ENCODE assay signal across 7 cellular contexts in genomic region chr11:67054851-67055523, GRCh38. TPM values are rescaled to one million over a fixed set of nuclear protein-coding genes. Genes with fewer than 3 reads are reported as not detected.
DNase-seq lines count a peak whose midpoint lies in the region; ATAC-seq and TF ChIP-seq lines count a peak whose summit lies in the region.

No MANE protein-coding gene starts in this region.

- DNase-seq in GM23338 (ENCODE audit: low spot score) (no peak), NCI-H2227 treated with DMSO at 0.1 percent for 48 hours (lab: John Stamatoyannopoulos, UW) (peak; percentile 22), MCF 10A (ENCODE audit: unreplicated experiment) (peak; percentile 88), lung (ENCODE audit: low spot score) (peak; percentile 81), glutamatergic neuron (no peak), OCI-LY7 (ENCODE audit: low spot score) (no peak)

- no peaks in the 10 kb centered on the region for H3K36me3 Mint-ChIP-seq in GM23338 (ENCODE audit: low read depth)
- H3K36me3 Mint-ChIP-seq in MCF 10A (ENCODE audit: insufficient read depth, unreplicated experiment): peaks cover 16% of the 10 kb centered on the region
- H3K36me3 Mint-ChIP-seq in glutamatergic neuron (ENCODE audit: unreplicated experiment): no peaks in the 10 kb centered on the region

- H3K27me3 ChIP-seq in GM23338 (ENCODE audit: insufficient read depth): peaks cover 8% of the 10 kb centered on the region
- no peaks in the 10 kb centered on the region for H3K27me3 ChIP-seq in lung (ENCODE audit: control insufficient read depth, insufficient read depth)

- H4K20me1 ChIP-seq in GM23338 (replicated peaks; ENCODE audit: insufficient read depth) (no peaks in the 10 kb centered on the region), OCI-LY7 (ENCODE audit: insufficient read depth, low read length) (no peaks in the 10 kb centered on the region)

- H3F3A ChIP-seq in GM23338 (replicated peaks; ENCODE audit: low read depth): 0 out of 2 replicates have a peak, but pooled peaks cover 14% of the 10 kb centered on the region

- peaks cover 21% of the 10 kb centered on the region for H3K4me1 ChIP-seq in GM23338 (ENCODE audit: insufficient read depth)
- H3K4me1 ChIP-seq in lung (ENCODE audit: control insufficient read depth in 2 of 2, insufficient read depth in 2 of 2, low read length in 2 of 2): peaks cover 0 to 7% of the 10 kb centered on the region in 2 donors
- no peaks in the 10 kb centered on the region for H3K4me1 ChIP-seq in OCI-LY7 (ENCODE audit: insufficient read depth, low read length, poor library complexity, severe bottlenecking)

- intact Hi-C loops in MCF 10A (cut with micrococcal nuclease): loop anchor here (1.0 to 10.0 kb wide), 5 partner anchors 113 to 262 kb away; partner anchors contain the start of gene LRFN4
- intact Hi-C loops in OCI-LY7 (cut with micrococcal nuclease; ENCODE audit: unreplicated experiment): loop anchor here (1.0 kb wide), 1 partner anchor 16 kb away; no protein-coding TSS in a partner anchor

- H3K27me3 Mint-ChIP-seq in GM23338 (ENCODE audit: insufficient read depth, low read depth, poor library complexity) (peaks cover 21% of the 10 kb centered on the region), MCF 10A (ENCODE audit: insufficient read depth, unreplicated experiment) (no peaks in the 10 kb centered on the region), glutamatergic neuron (ENCODE audit: unreplicated experiment) (peaks cover 6% of the 10 kb centered on the region)

- CTCF ChIA-PET in MCF 10A (lab: Yijun Ruan, JAX) (interaction anchor here (0.5 to 4.2 kb wide), 27 partner anchors 11 to 616 kb away, joined by 3 to 30 read pairs (median 4); partner anchors contain the start of gene PPP1CA), OCI-LY7 (lab: Charles Lee; ENCODE audit: unreplicated experiment) (interaction anchor here (0.6 kb wide), 1 partner anchor 493 kb away, joined by 3 read pairs; no protein-coding TSS in a partner anchor)

- ATAC-seq in GM23338 (no peak), lung (ENCODE audit: insufficient read depth, low FRiP score) (peak; percentile 48), HG02884 (IDR thresholded peaks at IDR 0.05; ENCODE audit: unreplicated experiment) (no peak)

- WGBS in lung, 2 donors: 56 to 67% methylated on average over 9 to 10 of the region's 10 CpGs

- no peaks in the 10 kb centered on the region for H3K9me3 ChIP-seq in lung (ENCODE audit: control insufficient read depth in 2 of 2, insufficient read depth in 1 of 2, low read length in 1 of 2)
- no peaks in the 10 kb centered on the region for H3K9me3 ChIP-seq in OCI-LY7 (ENCODE audit: low read length)

- no peak overlapping the region for H3K4me3 ChIP-seq in GM23338
- no peak overlapping the region for H3K4me3 ChIP-seq in lung
- H3K4me3 ChIP-seq in OCI-LY7 (ENCODE audit: low read depth, low read length, poor library complexity, severe bottlenecking): no peak overlapping the region

- no peak for TF ChIP-seq CTCF in GM23338 (conservative IDR thresholded peaks at IDR 0.05; ENCODE audit: low read depth in 2 of 2)
- TF ChIP-seq CTCF in MCF 10A (IDR thresholded peaks at IDR 0.05; ENCODE audit: unreplicated experiment): no peak
- TF ChIP-seq CTCF in lung (IDR thresholded peaks at IDR 0.05; ENCODE audit: control extremely low read depth, extremely low read depth): no peak
- no peak for TF ChIP-seq CTCF in glutamatergic neuron (IDR thresholded peaks at IDR 0.05; ENCODE audit: partially characterized antibody, unreplicated experiment)
- TF ChIP-seq CTCF in OCI-LY7 (conservative IDR thresholded peaks at IDR 0.05; ENCODE audit: low read length): no peak

- H3K36me3 ChIP-seq in GM23338 (ENCODE audit: insufficient read depth) (no peaks in the 10 kb centered on the region), lung (ENCODE audit: control insufficient read depth in 2 of 2, insufficient read depth in 2 of 2, low read length in 2 of 2) (no peaks in the 10 kb centered on the region), OCI-LY7 (ENCODE audit: insufficient read depth, low read length) (no peaks in the 10 kb centered on the region)

- H3K4me1 Mint-ChIP-seq in GM23338 (peaks cover 29% of the 10 kb centered on the region), MCF 10A (ENCODE audit: insufficient read depth, unreplicated experiment) (peaks cover 24% of the 10 kb centered on the region), glutamatergic neuron (ENCODE audit: low read depth, unreplicated experiment) (peaks cover 4% of the 10 kb centered on the region)

- H3K79me2 ChIP-seq in GM23338 (replicated peaks; ENCODE audit: insufficient read depth): no peaks in the 10 kb centered on the region
- H3K79me2 ChIP-seq in OCI-LY7 (ENCODE audit: insufficient read depth, low read depth, low read length): no peaks in the 10 kb centered on the region

- POLR2A ChIA-PET in MCF 10A (lab: Yijun Ruan, JAX) (interaction anchor here (0.6 to 6.7 kb wide), 37 partner anchors 8 to 719 kb away, joined by 3 to 52 read pairs (median 5); partner anchors contain the start of genes KDM2A, PC, RCE1 and RIN1), OCI-LY7 (lab: Charles Lee) (no interaction called here)

- H3K4me2 ChIP-seq in GM23338 (no peak overlapping the region; the same call in 1 of the 2 replicates), OCI-LY7 (ENCODE audit: low read length) (no peak overlapping the region)

- H2AFZ ChIP-seq in GM23338 (no peak overlapping the region), OCI-LY7 (ENCODE audit: low read length) (no peak overlapping the region)

- no peaks in the 10 kb centered on the region for H3K9me2 ChIP-seq in GM23338 (ENCODE audit: insufficient read depth)
- H3K9me2 ChIP-seq in OCI-LY7 (ENCODE audit: insufficient read depth, low read length): no peaks in the 10 kb centered on the region

- H3K9me3 Mint-ChIP-seq in GM23338 (no peaks in the 10 kb centered on the region), MCF 10A (ENCODE audit: unreplicated experiment) (no peaks in the 10 kb centered on the region), glutamatergic neuron (ENCODE audit: unreplicated experiment) (peaks cover 5% of the 10 kb centered on the region)

- H3K27ac ChIP-seq in GM23338 (ENCODE audit: low read depth) (no peak overlapping the region), lung (ENCODE audit: low read depth in 1 of 2, low read length in 1 of 2) (peak overlapping the region; percentile 45 to 83), OCI-LY7 (ENCODE audit: low read depth, low read length, poor library complexity, severe bottlenecking) (no peak overlapping the region)

- H3K27ac Mint-ChIP-seq in GM23338: no peak overlapping the region
- H3K27ac Mint-ChIP-seq in MCF 10A (ENCODE audit: low read depth, unreplicated experiment): peak overlapping the region; percentile 85
- no peak overlapping the region for H3K27ac Mint-ChIP-seq in glutamatergic neuron (ENCODE audit: unreplicated experiment)

- peak overlapping the region; percentile 52; the same call in 1 of the 3 replicates for H3K4me3 Mint-ChIP-seq in GM23338
- peak overlapping the region; percentile 83 for H3K4me3 Mint-ChIP-seq in MCF 10A (ENCODE audit: unreplicated experiment)
- no peak overlapping the region for H3K4me3 Mint-ChIP-seq in glutamatergic neuron (ENCODE audit: unreplicated experiment)

- no TSS peak for BruUV-seq in MCF 10A (replicated peaks; lab: Mats Ljungman, UMichigan)
- BruUV-seq in OCI-LY7 (replicated peaks; lab: Mats Ljungman, UMichigan): no TSS peak

TF ChIP-seq in GM23338, 12 proteins besides CTCF, POLR2A, EP300 and RAD21:
- TF ChIP-seq ETS1 (IDR thresholded peaks at IDR 0.05) (no peak), STAT1 (IDR thresholded peaks at IDR 0.05; ENCODE audit: unreplicated experiment) (no peak), ZNF114 (CRISPR knock-in tag; IDR thresholded peaks at IDR 0.05) (no peak), JUNB (IDR thresholded peaks at IDR 0.05; ENCODE audit: unreplicated experiment) (no peak), EZH2phosphoT487 (IDR thresholded peaks at IDR 0.05; ENCODE audit: unreplicated experiment) (no peak), POLR2AphosphoS5 (IDR thresholded peaks at IDR 0.05; ENCODE audit: low read depth) (no peak)

RNA-seq across cellular contexts. Expression of gene RHOD, which starts 1.7 kb away (rescaled TPM):
- total RNA-seq in GM23338 (2014; rRNA removed; shearing (Covaris generic)): 16.2 and 16.7 TPM in 2 replicates
- 12.7 and 13.8 TPM in 2 replicates for polyA plus RNA-seq in GM23338 (2016; fragmentation: Nextera tagmentation; extraction: Ambion mirVana)
- total RNA-seq in MCF 10A (2022): 132 and 190 TPM in 2 replicates
- 10 to 100 TPM in 1 of 2 donors, 1 to 10 TPM in 1; 7.3 to 17.5 TPM for total RNA-seq in lung
- 10 to 100 TPM; 15.4 to 39.3 TPM for polyA plus RNA-seq in lung
- not detected for total RNA-seq in glutamatergic neuron (ENCODE audit: unreplicated experiment)
- not detected in 2 replicates for total RNA-seq in OCI-LY7 (2014; rRNA removed; shearing (Covaris generic))
- total RNA-seq in OCI-LY7 (2022): not detected in 2 replicates

RNA-seq across cellular contexts. Expression of gene SYT12, which starts 32.1 kb away (rescaled TPM):
- total RNA-seq in GM23338 (2014; rRNA removed; shearing (Covaris generic)): 2.5 and 3.1 TPM in 2 replicates
- polyA plus RNA-seq in GM23338 (2016; fragmentation: Nextera tagmentation; extraction: Ambion mirVana) (0.92 TPM in 2 replicates), lung (under 1 TPM; 0.12 to 0.17 TPM)
- total RNA-seq in MCF 10A (2022) (0.44 and 0.59 TPM in 2 replicates), lung (under 1 TPM in 1 of 2 donors, not detected in 1; 0.25 TPM), glutamatergic neuron (ENCODE audit: unreplicated experiment) (0.37 TPM), OCI-LY7 (2022) (0.72 and 0.87 TPM in 2 replicates)
- total RNA-seq in OCI-LY7 (2014; rRNA removed; shearing (Covaris generic)): 0.21 and 0.25 TPM in 2 replicates

Comparison
In these comparisons a context has a peak if more than half of its experiments do, and no peak if none do; other contexts are left out.
1. DNase-seq: peak in NCI-H2227 treated with DMSO at 0.1 percent for 48 hours (single experiment), MCF 10A (single experiment) and lung (single experiment); none in GM23338 (single experiment), glutamatergic neuron (single experiment) and OCI-LY7 (single experiment).
2. H3K27ac ChIP-seq: peak in lung (2 of 2); none in GM23338 (single experiment) and OCI-LY7 (single experiment).